In genomic region chr1:41313661-41314131, GRCh38 we compare ENCODE assay signal across 8 cellular contexts. TPM values are rescaled to one million over a fixed set of nuclear protein-coding genes. Genes with fewer than 3 reads are reported as not detected.
DNase-seq lines count a peak whose midpoint lies in the region; ATAC-seq and TF ChIP-seq lines count a peak whose summit lies in the region.

No MANE protein-coding gene starts in this region.

- peaks cover 61% of the 10 kb centered on the region for H3K4me1 Mint-ChIP-seq in HFFc6 (ENCODE audit: low read depth)
- H3K4me1 Mint-ChIP-seq in activated naive CD8-positive, alpha-beta T cell treated with anti-CD3 and anti-CD28 coated beads, Interleukin-2, amount 50 U/mL, for 24 hours = no peaks in the 10 kb centered on the region

- H3K27ac Mint-ChIP-seq in HFFc6 = no peak overlapping the region
- no peak overlapping the region for H3K27ac Mint-ChIP-seq in activated naive CD8-positive, alpha-beta T cell treated with anti-CD3 and anti-CD28 coated beads, Interleukin-2, amount 50 U/mL, for 24 hours

- H3K9me3 Mint-ChIP-seq in HFFc6 = no peaks in the 10 kb centered on the region
- H3K9me3 Mint-ChIP-seq in activated naive CD8-positive, alpha-beta T cell treated with anti-CD3 and anti-CD28 coated beads, Interleukin-2, amount 50 U/mL, for 24 hours = peaks cover 4% of the 10 kb centered on the region

- ATAC-seq in activated naive CD8-positive, alpha-beta T cell treated with anti-CD3 and anti-CD28 coated beads, Interleukin-2, amount 50 U/mL, for 24 hours = no peak
- ATAC-seq in HG02763 (IDR thresholded peaks at IDR 0.05; ENCODE audit: unreplicated experiment) = no peak
- ATAC-seq in HG03135 (IDR thresholded peaks at IDR 0.05; ENCODE audit: unreplicated experiment) = no peak
- ATAC-seq in HG03025 (IDR thresholded peaks at IDR 0.05; ENCODE audit: low FRiP score, unreplicated experiment) = no peak

- peaks cover 3% of the 10 kb centered on the region; the same call in 1 of the 2 replicates for H3K27me3 Mint-ChIP-seq in HFFc6 (ENCODE audit: insufficient read depth)
- peaks cover 7% of the 10 kb centered on the region for H3K27me3 Mint-ChIP-seq in activated naive CD8-positive, alpha-beta T cell treated with anti-CD3 and anti-CD28 coated beads, Interleukin-2, amount 50 U/mL, for 24 hours

- H3K36me3 Mint-ChIP-seq in HFFc6 (ENCODE audit: low read depth) = no peaks in the 10 kb centered on the region
- no peaks in the 10 kb centered on the region for H3K36me3 Mint-ChIP-seq in activated naive CD8-positive, alpha-beta T cell treated with anti-CD3 and anti-CD28 coated beads, Interleukin-2, amount 50 U/mL, for 24 hours (ENCODE audit: low read depth)

- H3K4me3 Mint-ChIP-seq in HFFc6 = no peak overlapping the region
- no peak overlapping the region for H3K4me3 Mint-ChIP-seq in activated naive CD8-positive, alpha-beta T cell treated with anti-CD3 and anti-CD28 coated beads, Interleukin-2, amount 50 U/mL, for 24 hours

- peak; percentile 79 for TF ChIP-seq CTCF in HFFc6 (IDR thresholded peaks at IDR 0.05)

- DNase-seq in CMK (ENCODE audit: low read depth) (peak; percentile 14), HFFc6 (no peak), left kidney (ENCODE audit: low read depth, low spot score) (peak; percentile 56), cerebellar nuclear complex (lab: John Stamatoyannopoulos, UW) (no peak)
- DNase-seq in activated naive CD8-positive, alpha-beta T cell treated with anti-CD3 and anti-CD28 coated beads, Interleukin-2, amount 50 U/mL, for 24 hours = peak; percentile 19

RNA-seq across cellular contexts. Expression of gene FOXO6, which starts 47.5 kb away (rescaled TPM):
- total RNA-seq in HFFc6 (2021; fragmentation: NEBNext Ultra II Directional; extraction: Animal tissue kit (Norgen Biotek cat#: 25700)) = under 1 TPM in 2 of 6 experiments, not detected in 4; 0.07 to 0.08 TPM

Comparison
In these comparisons a context has a peak if more than half of its experiments do, and no peak if none do; other contexts are left out.
1. DNase-seq: peak in CMK (single experiment), activated naive CD8-positive, alpha-beta T cell treated with anti-CD3 and anti-CD28 coated beads, Interleukin-2, amount 50 U/mL, for 24 hours (single experiment) and left kidney (single experiment); none in HFFc6 (single experiment) and cerebellar nuclear complex (0 of 2).